14 cellular contexts compared by ENCODE assay signal in the genomic region with DNA sequence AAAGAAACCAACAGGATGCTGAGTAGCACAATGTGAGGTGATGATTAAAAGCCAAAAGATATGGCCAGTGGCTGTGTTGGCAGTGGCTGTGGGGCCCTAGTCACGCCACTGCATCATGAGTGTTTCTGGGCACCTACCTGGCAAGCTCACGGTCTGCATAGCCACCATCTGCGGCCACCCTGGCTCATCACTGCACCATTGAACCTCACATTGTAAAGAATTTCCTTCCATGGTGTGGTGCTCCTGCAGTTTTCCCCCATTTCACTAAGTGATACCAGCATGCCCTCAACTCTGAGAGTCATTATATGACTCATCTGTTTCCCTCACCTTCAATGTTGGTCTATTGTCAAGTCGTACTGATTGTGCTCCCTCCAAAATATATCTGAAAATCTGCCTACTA. TPM values are rescaled to one million over a fixed set of nuclear protein-coding genes. Genes with fewer than 3 reads are reported as not detected.
DNase-seq lines count a peak whose midpoint lies in the region; ATAC-seq, FAIRE-seq and TF ChIP-seq lines count a peak whose summit lies in the region.
"Had no signal": no experiment of that assay in that cellular context is flagged by ENCODE, and none has a peak within 500 bp of the region (broad histone marks: within the 10 kb centered on the region; RNA-seq: fewer than 3 reads in every experiment).

No MANE protein-coding gene starts in this region.

- H4K91ac ChIP-seq in H9 (ENCODE audit: insufficient read length, low read depth, low read length), result no peak overlapping the region

- H3K4me1 ChIP-seq in HepG2 (ENCODE audit: insufficient read depth, low read length) (no peaks in the 10 kb centered on the region), H9 (ENCODE audit: insufficient read depth, low read length) (no peaks in the 10 kb centered on the region)
- H3K4me1 ChIP-seq: parathyroid adenoma, tibial nerve had no signal

- H3T11ph ChIP-seq in H9 (ENCODE audit: low read length), result no peak overlapping the region

- WGBS in HepG2 (ENCODE audit: low lambda C conversion rate), result 0% methylated on average over 3 of the region's 4 CpGs
- WGBS in H9 (ENCODE audit: extremely low coverage, insufficient read length, low lambda C conversion rate), result no CpG with 5 or more reads among the region's 4 CpGs

- H3K4me3 Mint-ChIP-seq in activated naive CD8-positive, alpha-beta T cell, result peak overlapping the region; percentile 2
- no peak overlapping the region for H3K4me3 Mint-ChIP-seq in H9

- H2AFZ ChIP-seq in HepG2 (ENCODE audit: low read length) (no peak overlapping the region), H9 (ENCODE audit: low read length) (no peak overlapping the region)
- H2AFZ ChIP-seq: parathyroid adenoma had no signal

- H3K79me1 ChIP-seq in H9 (ENCODE audit: insufficient read depth, low read depth, low read length, poor library complexity, severe bottlenecking), result no peaks in the 10 kb centered on the region

- H3K27ac Mint-ChIP-seq in activated naive CD8-positive, alpha-beta T cell, result peak overlapping the region; percentile 59
- no peak overlapping the region for H3K27ac Mint-ChIP-seq in H9

- H2BK15ac ChIP-seq in H9 (ENCODE audit: low read depth, low read length), result no peak overlapping the region

- POLR2A ChIA-PET in HepG2 (lab: Yijun Ruan, JAX), result no interaction called here

- no peak overlapping the region for H2BK5ac ChIP-seq in H9 (ENCODE audit: insufficient read length, low read length)

- H2BK120ac ChIP-seq in H9 (ENCODE audit: low read depth, low read length, poor library complexity, severe bottlenecking), result no peak overlapping the region

- H3K18ac ChIP-seq in H9 (ENCODE audit: insufficient read length, low read depth, low read length), result no peak overlapping the region

- intact Hi-C loops in HepG2 (cut with micrococcal nuclease; ENCODE audit: unreplicated experiment), result no loop called here

- TF ChIP-seq RAD21 in HepG2 (CRISPR knock-in tag; IDR thresholded peaks at IDR 0.05), result no peak

- H3K79me2 ChIP-seq in HepG2 (ENCODE audit: insufficient read depth, low read length), result no peaks in the 10 kb centered on the region
- no peaks in the 10 kb centered on the region for H3K79me2 ChIP-seq in H9 (ENCODE audit: insufficient read depth, low read length)
- H3K79me2 ChIP-seq: parathyroid adenoma had no signal

- in situ Hi-C loops in HepG2 (cut with HindIII; ENCODE audit: extremely low pct_ligation_motif_present, low pct_unique_long_range_greater_than_20kb), result no loop called here

- H3K4me3 ChIP-seq in HepG2 (replicated peaks in 1 of 3; ENCODE audit: insufficient read depth in 1 of 3, low read depth in 2 of 3, low read length in 3 of 3), result no peak overlapping the region
- H3K4me3 ChIP-seq: tibial nerve had no signal

- H3K27ac ChIP-seq in HepG2 (ENCODE audit: extremely low read length, insufficient read depth, low read length) (no peak overlapping the region), H9 (ENCODE audit: insufficient read length, low read depth, low read length) (no peak overlapping the region)
- H3K27ac ChIP-seq: parathyroid adenoma, tibial nerve had no signal

- TF ChIP-seq CTCF in HepG2 (CRISPR knock-in tag; IDR thresholded peaks at IDR 0.05) (no peak), H9 (conservative IDR thresholded peaks at IDR 0.05) (no peak)

- no peaks in the 10 kb centered on the region for H3K27me3 Mint-ChIP-seq in activated naive CD8-positive, alpha-beta T cell
- no peaks in the 10 kb centered on the region for H3K27me3 Mint-ChIP-seq in H9 (ENCODE audit: low read depth)

- H3K23ac ChIP-seq in H9 (ENCODE audit: insufficient read length, low read depth, low read length), result no peak overlapping the region

- H2BK12ac ChIP-seq in H9 (ENCODE audit: insufficient read length, low read depth, low read length), result no peak overlapping the region

- H4K8ac ChIP-seq in H9 (replicated peaks; ENCODE audit: insufficient read length, low read depth, low read length), result no peak overlapping the region

- H3K4ac ChIP-seq in H9 (ENCODE audit: low read depth, low read length), result no peak overlapping the region

- H3K14ac ChIP-seq in H9 (ENCODE audit: insufficient read depth, low read length), result no peak overlapping the region

- no peaks in the 10 kb centered on the region for H3K23me2 ChIP-seq in H9 (ENCODE audit: insufficient read length, low read depth, low read length, poor library complexity, severe bottlenecking)

- no peak for DNase-seq in NCI-H1092 treated with DMSO at 0.1 percent for 48 hours (lab: John Stamatoyannopoulos, UW)
- DNase-seq in AG08396 (ENCODE audit: low spot score), result no peak
- no peak for DNase-seq in HepG2 (ENCODE audit: low spot score)
- DNase-seq in H9, result no peak
- DNase-seq: DND-41, left ventricle myocardium superior, NCI-H2171 treated with DMSO at 0.1 percent for 48 hours, SIG-M5 had no signal

- H3K4me2 ChIP-seq in HepG2 (ENCODE audit: low read depth, low read length) (no peak overlapping the region), H9 (ENCODE audit: insufficient read depth, insufficient read length, low read length) (no peak overlapping the region)

- no peaks in the 10 kb centered on the region for H3K9me3 Mint-ChIP-seq in activated naive CD8-positive, alpha-beta T cell (ENCODE audit: low read depth)
- H3K9me3 Mint-ChIP-seq in H9, result no peaks in the 10 kb centered on the region

- no peaks in the 10 kb centered on the region for H3K9me3 ChIP-seq in HepG2 (ENCODE audit: low read length)
- H3K9me3 ChIP-seq in H9 (ENCODE audit: control insufficient read depth, low read depth, low read length), result no peaks in the 10 kb centered on the region
- H3K9me3 ChIP-seq: tibial nerve had no signal

- H4K20me1 ChIP-seq in HepG2 (ENCODE audit: insufficient read depth, low read length), result no peaks in the 10 kb centered on the region
- no peaks in the 10 kb centered on the region for H4K20me1 ChIP-seq in H9 (ENCODE audit: control insufficient read depth, insufficient read depth, insufficient read length)

- TF ChIP-seq POLR2A in HepG2 (IDR thresholded peaks at IDR 0.05; ENCODE audit: insufficient read depth in 1 of 2, low read depth in 2 of 2, low read length in 2 of 2), result no peak

- H2AK5ac ChIP-seq in H9 (ENCODE audit: insufficient read length, low read length), result no peak overlapping the region

- H3K9ac ChIP-seq in HepG2 (ENCODE audit: insufficient read depth, low read depth, low read length) (no peak overlapping the region), H9 (ENCODE audit: extremely low read depth, insufficient read length, low read length) (no peak overlapping the region)
- H3K9ac ChIP-seq: parathyroid adenoma had no signal

- no peak for FAIRE-seq in HepG2 (lab: Jason Lieb, UNC)

- peak; percentile 42 for ATAC-seq in GM18909 (IDR thresholded peaks at IDR 0.05; ENCODE audit: poor library complexity, unreplicated experiment)
- ATAC-seq in GM21619 (IDR thresholded peaks at IDR 0.05; ENCODE audit: unreplicated experiment), result peak; percentile 41
- ATAC-seq in HG03135 (IDR thresholded peaks at IDR 0.05; ENCODE audit: unreplicated experiment), result peak; percentile 35
- no peak for ATAC-seq in HepG2
- ATAC-seq: left ventricle myocardium superior had no signal

- no peaks in the 10 kb centered on the region for H3K36me3 ChIP-seq in HepG2 (replicated peaks in 1 of 2; ENCODE audit: control insufficient read depth in 1 of 2, insufficient read depth in 2 of 2, low read length in 2 of 2)
- H3K36me3 ChIP-seq: tibial nerve had no signal

- no TSS peak for BruUV-seq in HepG2 (replicated peaks; lab: Mats Ljungman, UMichigan)

- no peak overlapping the region for H4K5ac ChIP-seq in H9 (ENCODE audit: insufficient read length, low read depth, low read length)

- H3K36me3 Mint-ChIP-seq in activated naive CD8-positive, alpha-beta T cell, result no peaks in the 10 kb centered on the region
- H3K36me3 Mint-ChIP-seq in H9 (ENCODE audit: insufficient read depth in 1 of 3, low read depth in 3 of 3), result no peaks in the 10 kb centered on the region

- CTCF ChIA-PET in HepG2 (lab: Yijun Ruan, JAX; ENCODE audit: low intra/inter-chr PET ratio, low total read pairs), result no interaction called here

- no peak overlapping the region for H2BK20ac ChIP-seq in H9 (ENCODE audit: low read depth, low read length, poor library complexity, severe bottlenecking)

- TF ChIP-seq EP300 in HepG2 (IDR thresholded peaks at IDR 0.05; ENCODE audit: low read depth in 2 of 2, low read length in 2 of 2) (no peak), HepG2 (CRISPR knock-in tag; IDR thresholded peaks at IDR 0.05; ENCODE audit: borderline replicate concordance) (no peak)

- peaks cover 30% of the 10 kb centered on the region for H3K4me1 Mint-ChIP-seq in activated naive CD8-positive, alpha-beta T cell (ENCODE audit: low read depth)
- H3K4me1 Mint-ChIP-seq in H9, result peaks cover 4 to 14% of the 10 kb centered on the region in 2 experiments; a peak in 3 of 4 replicates

- no peaks in the 10 kb centered on the region for H3K27me3 ChIP-seq in HepG2 (ENCODE audit: control insufficient read depth in 1 of 2, insufficient read depth in 2 of 2, low read length in 2 of 2)
- no peaks in the 10 kb centered on the region for H3K27me3 ChIP-seq in H9 (ENCODE audit: insufficient read depth, low read length)
- H3K27me3 ChIP-seq: tibial nerve had no signal

- H3K56ac ChIP-seq in H9 (ENCODE audit: insufficient read length, low read depth, low read length), result no peak overlapping the region

TF ChIP-seq in HepG2, 621 proteins besides CTCF, POLR2A, EP300 and RAD21 (continues in another document):
- no peak for TF ChIP-seq RBM22 (optimal IDR thresholded peaks at IDR 0.05; ENCODE audit: low read length)
- TF ChIP-seq SSRP1 (CRISPR knock-in tag; IDR thresholded peaks at IDR 0.05), result no peak

RNA-seq across cellular contexts. Expression of gene CLNK, which starts 45.5 kb away (rescaled TPM):
- total RNA-seq in HepG2 (2016; rRNA removed; fragmentation: Illumina TruSeq; extraction: Trizol) (not detected in 2 replicates), H9 (2021) (not detected in 2 replicates)
- not detected in 2 replicates for total RNA-seq in HepG2 (2016; cell fraction: cytosol; rRNA removed; fragmentation: Illumina TruSeq; extraction: Trizol; ENCODE audit: low read depth)
- total RNA-seq in HepG2 (2016; cell fraction: insoluble cytoplasmic fraction; rRNA removed; fragmentation: Illumina TruSeq; extraction: Trizol), result not detected in 2 replicates
- not detected in 2 replicates for total RNA-seq in HepG2 (2016; cell fraction: membrane; rRNA removed; fragmentation: Illumina TruSeq; extraction: Trizol)
- not detected in 2 replicates for total RNA-seq in HepG2 (2016; cell fraction: nucleus; rRNA removed; fragmentation: Illumina TruSeq; extraction: Trizol)
- not detected in 2 replicates for polyA plus RNA-seq in HepG2 (2011; rRNA removed)
- polyA plus RNA-seq in HepG2 (2011; cell fraction: cytosol; rRNA removed), result not detected in 2 replicates
- polyA plus RNA-seq in HepG2 (2011; cell fraction: nucleus; rRNA removed), result not detected in 2 replicates
- not detected in 2 replicates for polyA plus RNA-seq in HepG2 (2012)
- not detected in 2 replicates for polyA plus RNA-seq in HepG2 (2016; cell fraction: cytosol; fragmentation: Illumina TruSeq; extraction: Trizol; ENCODE audit: low read depth)
- not detected in 2 replicates for polyA plus RNA-seq in HepG2 (2016; cell fraction: insoluble cytoplasmic fraction; fragmentation: Illumina TruSeq; extraction: Trizol; ENCODE audit: low read depth)
- polyA plus RNA-seq in HepG2 (2016; cell fraction: membrane; fragmentation: Illumina TruSeq; extraction: Trizol; ENCODE audit: low read depth), result not detected in 2 replicates
- polyA plus RNA-seq in HepG2 (2016; cell fraction: nucleus; fragmentation: Illumina TruSeq; extraction: Trizol; ENCODE audit: insufficient read depth, low read depth), result not detected in 2 replicates
- polyA minus RNA-seq in HepG2 (2011; rRNA and poly(A)+ RNA removed; ENCODE audit: low replicate concordance), result not detected in 2 replicates
- polyA minus RNA-seq in HepG2 (2011; cell fraction: cytosol; rRNA and poly(A)+ RNA removed), result not detected in 2 replicates
- polyA minus RNA-seq in HepG2 (2011; cell fraction: nucleus; rRNA and poly(A)+ RNA removed), result not detected in 2 replicates
- total RNA-seq: left ventricle myocardium superior, tibial nerve had no signal
